ENCODE assay signal across 18 cellular contexts in genomic region chr20:60340232-60340631, GRCh38.
"Had no signal": no experiment of that assay in that cellular context is flagged by ENCODE, and none has a peak within 500 bp of the region (broad histone marks: within the 10 kb centered on the region; RNA-seq: fewer than 3 reads in every experiment).

No MANE protein-coding gene starts in this region.

- H3K36me3 ChIP-seq: heart left ventricle, prostate gland, sigmoid colon, thoracic aorta, transverse colon had no signal

- DNase-seq: effector CD4-positive, alpha-beta T cell; foreskin melanocyte; heart left ventricle; hippocampal formation; mammary epithelial cell; naive thymus-derived CD4-positive, alpha-beta T cell; nephron progenitor cell; sigmoid colon; stimulated activated CD4-positive, alpha-beta T cell treated with anti-CD3 and anti-CD28 coated beads, Interleukin-2, amount 100 ng/mL, for 24 hours; stimulated activated CD4-positive, alpha-beta T cell treated with anti-CD3 and anti-CD28 coated beads, Interleukin-4, amount 100 ng/mL, for 4 hours; stimulated activated naive B cell treated with anti-CD40 and anti-IgM and Interleukin-4, amounts not matched to agents 10 μg/mL and 1 μg/mL and 100 μg/mL, for 72 hours; stimulated activated naive CD8-positive, alpha-beta T cell treated with anti-CD3 and anti-CD28 coated beads, Interleukin-15, amount 100 ng/mL, for 72 hours; transverse colon had no signal

- H3K9me3 ChIP-seq: heart left ventricle, prostate gland, sigmoid colon, thoracic aorta, transverse colon had no signal

- H3K27ac ChIP-seq: coronary artery, heart left ventricle, parathyroid adenoma, prostate gland, sigmoid colon, skin epidermis, thoracic aorta, transverse colon had no signal
